In genomic region chr6:26187292-26187691, GRCh38 we compare ENCODE assay signal across 1 cellular context.
TF ChIP-seq lines count a peak whose summit lies in the region.

No MANE protein-coding gene starts in this region.

TF ChIP-seq in H1, 55 proteins besides CTCF, POLR2A, EP300 and RAD21 (continued from another document):
- TF ChIP-seq USF2 (IDR thresholded peaks at IDR 0.05; ENCODE audit: low read length), result no peak
- TF ChIP-seq SIN3A (conservative IDR thresholded peaks at IDR 0.05 in 1 of 2, IDR thresholded peaks at IDR 0.05 in 1 of 2; ENCODE audit: low read depth in 1 of 2, low read length in 2 of 2), result no peak
